ENCODE assay signal across 2 cellular contexts in the genomic region with DNA sequence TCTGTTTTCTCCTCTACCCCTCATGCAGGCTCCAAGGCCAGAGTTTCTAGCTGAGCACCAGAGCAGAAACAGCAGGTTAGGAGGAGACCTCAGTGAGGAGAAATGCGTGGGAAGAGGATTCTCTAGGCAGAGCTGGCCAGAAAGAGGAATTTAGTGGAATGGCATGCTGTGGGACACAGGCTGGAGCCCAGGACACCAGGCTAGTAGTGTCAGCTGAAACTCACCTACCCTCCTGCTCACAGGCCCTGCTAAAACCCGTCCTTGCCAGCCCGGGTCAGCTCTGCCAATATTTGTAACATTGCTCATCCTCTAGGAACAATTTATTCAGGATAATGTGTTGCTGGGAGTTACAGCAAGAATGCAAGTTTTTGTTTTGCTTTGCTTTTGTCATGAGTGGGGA.
TF ChIP-seq lines count a peak whose summit lies in the region.

No MANE protein-coding gene starts in this region.

TF ChIP-seq in liver, 16 proteins besides CTCF, POLR2A, EP300 and RAD21 (continued from another document):
- TF ChIP-seq, protein P1, sequence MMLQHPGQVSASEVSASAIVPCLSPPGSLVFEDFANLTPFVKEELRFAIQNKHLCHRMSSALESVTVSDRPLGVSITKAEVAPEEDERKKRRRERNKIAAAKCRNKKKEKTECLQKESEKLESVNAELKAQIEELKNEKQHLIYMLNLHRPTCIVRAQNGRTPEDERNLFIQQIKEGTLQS (IDR thresholded peaks at IDR 0.05) = no peak
- TF ChIP-seq EGR1 (IDR thresholded peaks at IDR 0.05; ENCODE audit: low read depth in 2 of 2) (no peak), GABPA (IDR thresholded peaks at IDR 0.05 in 1 of 2, conservative IDR thresholded peaks at IDR 0.05 in 1 of 2) (no peak), FOXA1 (IDR thresholded peaks at IDR 0.05) (no peak), HNF4A (conservative IDR thresholded peaks at IDR 0.05) (no peak), JUND (IDR thresholded peaks at IDR 0.05) (no peak), RXRA (IDR thresholded peaks at IDR 0.05) (no peak), SP1 (IDR thresholded peaks at IDR 0.05) (no peak), FOXA2 (IDR thresholded peaks at IDR 0.05) (no peak)
- TF ChIP-seq, protein P2, sequence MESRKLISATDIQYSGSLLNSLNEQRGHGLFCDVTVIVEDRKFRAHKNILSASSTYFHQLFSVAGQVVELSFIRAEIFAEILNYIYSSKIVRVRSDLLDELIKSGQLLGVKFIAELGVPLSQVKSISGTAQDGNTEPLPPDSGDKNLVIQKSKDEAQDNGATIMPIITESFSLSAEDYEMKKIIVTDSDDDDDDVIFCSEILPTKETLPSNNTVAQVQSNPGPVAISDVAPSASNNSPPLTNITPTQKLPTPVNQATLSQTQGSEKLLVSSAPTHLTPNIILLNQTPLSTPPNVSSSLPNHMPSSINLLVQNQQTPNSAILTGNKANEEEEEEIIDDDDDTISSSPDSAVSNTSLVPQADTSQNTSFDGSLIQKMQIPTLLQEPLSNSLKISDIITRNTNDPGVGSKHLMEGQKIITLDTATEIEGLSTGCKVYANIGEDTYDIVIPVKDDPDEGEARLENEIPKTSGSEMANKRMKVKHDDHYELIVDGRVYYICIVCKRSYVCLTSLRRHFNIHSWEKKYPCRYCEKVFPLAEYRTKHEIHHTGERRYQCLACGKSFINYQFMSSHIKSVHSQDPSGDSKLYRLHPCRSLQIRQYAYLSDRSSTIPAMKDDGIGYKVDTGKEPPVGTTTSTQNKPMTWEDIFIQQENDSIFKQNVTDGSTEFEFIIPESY (IDR thresholded peaks at IDR 0.05) = no peak
- TF ChIP-seq, protein P3, sequence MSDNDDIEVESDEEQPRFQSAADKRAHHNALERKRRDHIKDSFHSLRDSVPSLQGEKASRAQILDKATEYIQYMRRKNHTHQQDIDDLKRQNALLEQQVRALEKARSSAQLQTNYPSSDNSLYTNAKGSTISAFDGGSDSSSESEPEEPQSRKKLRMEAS (IDR thresholded peaks at IDR 0.05) = no peak
- TF ChIP-seq, protein P4, sequence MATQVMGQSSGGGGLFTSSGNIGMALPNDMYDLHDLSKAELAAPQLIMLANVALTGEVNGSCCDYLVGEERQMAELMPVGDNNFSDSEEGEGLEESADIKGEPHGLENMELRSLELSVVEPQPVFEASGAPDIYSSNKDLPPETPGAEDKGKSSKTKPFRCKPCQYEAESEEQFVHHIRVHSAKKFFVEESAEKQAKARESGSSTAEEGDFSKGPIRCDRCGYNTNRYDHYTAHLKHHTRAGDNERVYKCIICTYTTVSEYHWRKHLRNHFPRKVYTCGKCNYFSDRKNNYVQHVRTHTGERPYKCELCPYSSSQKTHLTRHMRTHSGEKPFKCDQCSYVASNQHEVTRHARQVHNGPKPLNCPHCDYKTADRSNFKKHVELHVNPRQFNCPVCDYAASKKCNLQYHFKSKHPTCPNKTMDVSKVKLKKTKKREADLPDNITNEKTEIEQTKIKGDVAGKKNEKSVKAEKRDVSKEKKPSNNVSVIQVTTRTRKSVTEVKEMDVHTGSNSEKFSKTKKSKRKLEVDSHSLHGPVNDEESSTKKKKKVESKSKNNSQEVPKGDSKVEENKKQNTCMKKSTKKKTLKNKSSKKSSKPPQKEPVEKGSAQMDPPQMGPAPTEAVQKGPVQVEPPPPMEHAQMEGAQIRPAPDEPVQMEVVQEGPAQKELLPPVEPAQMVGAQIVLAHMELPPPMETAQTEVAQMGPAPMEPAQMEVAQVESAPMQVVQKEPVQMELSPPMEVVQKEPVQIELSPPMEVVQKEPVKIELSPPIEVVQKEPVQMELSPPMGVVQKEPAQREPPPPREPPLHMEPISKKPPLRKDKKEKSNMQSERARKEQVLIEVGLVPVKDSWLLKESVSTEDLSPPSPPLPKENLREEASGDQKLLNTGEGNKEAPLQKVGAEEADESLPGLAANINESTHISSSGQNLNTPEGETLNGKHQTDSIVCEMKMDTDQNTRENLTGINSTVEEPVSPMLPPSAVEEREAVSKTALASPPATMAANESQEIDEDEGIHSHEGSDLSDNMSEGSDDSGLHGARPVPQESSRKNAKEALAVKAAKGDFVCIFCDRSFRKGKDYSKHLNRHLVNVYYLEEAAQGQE (IDR thresholded peaks at IDR 0.05) = no peak

TF ChIP-seq in HepG2, 621 proteins besides CTCF, POLR2A, EP300 and RAD21 (continued from another document):
- TF ChIP-seq, protein P5, sequence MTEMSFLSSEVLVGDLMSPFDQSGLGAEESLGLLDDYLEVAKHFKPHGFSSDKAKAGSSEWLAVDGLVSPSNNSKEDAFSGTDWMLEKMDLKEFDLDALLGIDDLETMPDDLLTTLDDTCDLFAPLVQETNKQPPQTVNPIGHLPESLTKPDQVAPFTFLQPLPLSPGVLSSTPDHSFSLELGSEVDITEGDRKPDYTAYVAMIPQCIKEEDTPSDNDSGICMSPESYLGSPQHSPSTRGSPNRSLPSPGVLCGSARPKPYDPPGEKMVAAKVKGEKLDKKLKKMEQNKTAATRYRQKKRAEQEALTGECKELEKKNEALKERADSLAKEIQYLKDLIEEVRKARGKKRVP (CRISPR knock-in tag; IDR thresholded peaks at IDR 0.05) = no peak
- TF ChIP-seq SNAI1 (CRISPR knock-in tag; IDR thresholded peaks at IDR 0.05; ENCODE audit: borderline replicate concordance) = no peak
- TF ChIP-seq KLF9 (CRISPR knock-in tag; IDR thresholded peaks at IDR 0.05; ENCODE audit: low read depth) = no peak
- TF ChIP-seq HNRNPLL (IDR thresholded peaks at IDR 0.05; ENCODE audit: low read depth, low read length, poor library complexity, severe bottlenecking) = no peak
- TF ChIP-seq, protein P6, sequence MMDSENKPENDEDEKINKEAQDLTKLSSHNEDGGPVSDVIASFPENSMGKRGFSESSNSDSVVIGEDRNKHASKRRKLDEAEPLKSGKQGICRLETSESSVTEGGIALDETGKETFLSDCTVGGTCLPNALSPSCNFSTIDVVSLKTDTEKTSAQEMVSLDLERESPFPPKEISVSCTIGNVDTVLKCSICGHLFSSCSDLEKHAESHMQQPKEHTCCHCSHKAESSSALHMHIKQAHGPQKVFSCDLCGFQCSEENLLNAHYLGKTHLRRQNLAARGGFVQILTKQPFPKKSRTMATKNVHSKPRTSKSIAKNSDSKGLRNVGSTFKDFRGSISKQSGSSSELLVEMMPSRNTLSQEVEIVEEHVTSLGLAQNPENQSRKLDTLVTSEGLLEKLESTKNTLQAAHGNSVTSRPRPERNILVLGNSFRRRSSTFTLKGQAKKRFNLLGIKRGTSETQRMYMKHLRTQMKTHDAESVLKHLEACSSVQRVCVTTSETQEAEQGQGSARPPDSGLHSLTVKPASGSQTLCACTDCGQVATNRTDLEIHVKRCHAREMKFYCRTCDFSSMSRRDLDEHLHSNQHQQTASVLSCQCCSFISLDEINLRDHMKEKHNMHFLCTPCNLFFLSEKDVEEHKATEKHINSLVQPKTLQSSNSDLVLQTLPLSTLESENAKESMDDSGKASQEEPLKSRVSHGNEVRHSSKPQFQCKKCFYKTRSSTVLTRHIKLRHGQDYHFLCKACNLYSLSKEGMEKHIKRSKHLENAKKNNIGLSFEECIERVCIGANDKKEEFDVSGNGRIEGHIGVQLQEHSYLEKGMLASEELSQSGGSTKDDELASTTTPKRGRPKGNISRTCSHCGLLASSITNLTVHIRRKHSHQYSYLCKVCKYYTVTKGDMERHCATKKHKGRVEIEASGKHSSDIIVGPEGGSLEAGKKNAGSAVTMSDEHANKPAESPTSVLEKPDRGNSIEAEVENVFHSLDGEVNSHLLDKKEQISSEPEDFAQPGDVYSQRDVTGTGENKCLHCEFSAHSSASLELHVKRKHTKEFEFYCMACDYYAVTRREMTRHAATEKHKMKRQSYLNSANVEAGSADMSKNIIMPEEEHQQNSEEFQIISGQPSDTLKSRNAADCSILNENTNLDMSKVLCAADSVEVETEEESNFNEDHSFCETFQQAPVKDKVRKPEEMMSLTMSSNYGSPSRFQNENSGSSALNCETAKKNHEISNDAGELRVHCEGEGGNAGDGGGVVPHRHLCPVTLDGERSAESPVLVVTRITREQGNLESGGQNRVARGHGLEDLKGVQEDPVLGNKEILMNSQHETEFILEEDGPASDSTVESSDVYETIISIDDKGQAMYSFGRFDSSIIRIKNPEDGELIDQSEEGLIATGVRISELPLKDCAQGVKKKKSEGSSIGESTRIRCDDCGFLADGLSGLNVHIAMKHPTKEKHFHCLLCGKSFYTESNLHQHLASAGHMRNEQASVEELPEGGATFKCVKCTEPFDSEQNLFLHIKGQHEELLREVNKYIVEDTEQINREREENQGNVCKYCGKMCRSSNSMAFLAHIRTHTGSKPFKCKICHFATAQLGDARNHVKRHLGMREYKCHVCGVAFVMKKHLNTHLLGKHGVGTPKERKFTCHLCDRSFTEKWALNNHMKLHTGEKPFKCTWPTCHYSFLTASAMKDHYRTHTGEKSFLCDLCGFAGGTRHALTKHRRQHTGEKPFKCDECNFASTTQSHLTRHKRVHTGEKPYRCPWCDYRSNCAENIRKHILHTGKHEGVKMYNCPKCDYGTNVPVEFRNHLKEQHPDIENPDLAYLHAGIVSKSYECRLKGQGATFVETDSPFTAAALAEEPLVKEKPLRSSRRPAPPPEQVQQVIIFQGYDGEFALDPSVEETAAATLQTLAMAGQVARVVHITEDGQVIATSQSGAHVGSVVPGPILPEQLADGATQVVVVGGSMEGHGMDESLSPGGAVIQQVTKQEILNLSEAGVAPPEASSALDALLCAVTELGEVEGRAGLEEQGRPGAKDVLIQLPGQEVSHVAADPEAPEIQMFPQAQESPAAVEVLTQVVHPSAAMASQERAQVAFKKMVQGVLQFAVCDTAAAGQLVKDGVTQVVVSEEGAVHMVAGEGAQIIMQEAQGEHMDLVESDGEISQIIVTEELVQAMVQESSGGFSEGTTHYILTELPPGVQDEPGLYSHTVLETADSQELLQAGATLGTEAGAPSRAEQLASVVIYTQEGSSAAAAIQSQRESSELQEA (CRISPR knock-in tag; IDR thresholded peaks at IDR 0.05; ENCODE audit: not compliant biosample characterization) = no peak
- TF ChIP-seq, protein P7, sequence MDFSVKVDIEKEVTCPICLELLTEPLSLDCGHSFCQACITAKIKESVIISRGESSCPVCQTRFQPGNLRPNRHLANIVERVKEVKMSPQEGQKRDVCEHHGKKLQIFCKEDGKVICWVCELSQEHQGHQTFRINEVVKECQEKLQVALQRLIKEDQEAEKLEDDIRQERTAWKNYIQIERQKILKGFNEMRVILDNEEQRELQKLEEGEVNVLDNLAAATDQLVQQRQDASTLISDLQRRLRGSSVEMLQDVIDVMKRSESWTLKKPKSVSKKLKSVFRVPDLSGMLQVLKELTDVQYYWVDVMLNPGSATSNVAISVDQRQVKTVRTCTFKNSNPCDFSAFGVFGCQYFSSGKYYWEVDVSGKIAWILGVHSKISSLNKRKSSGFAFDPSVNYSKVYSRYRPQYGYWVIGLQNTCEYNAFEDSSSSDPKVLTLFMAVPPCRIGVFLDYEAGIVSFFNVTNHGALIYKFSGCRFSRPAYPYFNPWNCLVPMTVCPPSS (IDR thresholded peaks at IDR 0.05) = no peak
- TF ChIP-seq TARDBP (CRISPR knock-in tag; IDR thresholded peaks at IDR 0.05) = no peak
- TF ChIP-seq EZH2 (conservative IDR thresholded peaks at IDR 0.05; ENCODE audit: low read depth, low read length) = no peak
TF ChIP-seq in HepG2: peak in this region for 0.
